13 cellular contexts compared by ENCODE assay signal in genomic region chr1:12171206-12172041, GRCh38. TPM values are rescaled to one million over a fixed set of nuclear protein-coding genes. Genes with fewer than 3 reads are reported as not detected.
DNase-seq lines count a peak whose midpoint lies in the region; ATAC-seq and TF ChIP-seq lines count a peak whose summit lies in the region.
"Had no signal": no experiment of that assay in that cellular context is flagged by ENCODE, and none has a peak within 500 bp of the region (broad histone marks: within the 10 kb centered on the region; RNA-seq: fewer than 3 reads in every experiment).

No MANE protein-coding gene starts in this region.

- peak; percentile 65 for DNase-seq in activated naive CD4-positive, alpha-beta T cell treated with anti-CD3 and anti-CD28 coated beads for 36 hours
- DNase-seq in activated naive CD4-positive, alpha-beta T cell treated with anti-CD3 and anti-CD28 coated beads, Interleukin-2, amount 50 U/mL, for 16 hours: no peak
- no peak for DNase-seq in T-helper 2 cell treated with Interferon-gamma antibody and Interleukin-4, amounts not matched to agents 5 μg/mL and 100 μg/mL, for 36 hours (ENCODE audit: low spot score)
- DNase-seq in esophagus muscularis mucosa (ENCODE audit: extremely low spot score) (no peak), OCI-M2 (lab: John Stamatoyannopoulos, UW; ENCODE audit: unreplicated experiment) (no peak), NK-92 (lab: John Stamatoyannopoulos, UW; ENCODE audit: unreplicated experiment) (no peak)
- DNase-seq: erythroblast, NCI-H1105 treated with DMSO at 0.1 percent for 48 hours, NCI-H510A had no signal

- ATAC-seq in HG02981 (IDR thresholded peaks at IDR 0.05; ENCODE audit: unreplicated experiment): no peak
- ATAC-seq: HCT116 had no signal

- H3K27me3 ChIP-seq in esophagus muscularis mucosa: peaks cover 0 to 43% (median 3%) of the 10 kb centered on the region in 4 donors

- H3K4me1 Mint-ChIP-seq in activated naive CD4-positive, alpha-beta T cell treated with anti-CD3 and anti-CD28 coated beads for 36 hours (ENCODE audit: low read depth): peaks cover 86% of the 10 kb centered on the region
- peaks cover 71% of the 10 kb centered on the region for H3K4me1 Mint-ChIP-seq in T-helper 2 cell treated with Interferon-gamma antibody and Interleukin-4, amounts not matched to agents 5 μg/mL and 100 μg/mL, for 36 hours (ENCODE audit: low read depth)
- H3K4me1 Mint-ChIP-seq in stimulated activated naive CD8-positive, alpha-beta T cell treated with anti-CD3 and anti-CD28 coated beads, Interleukin-15, Interleukin-2, amounts not matched to agents 100 ng/mL and 50 ng/mL, for 24 hours (ENCODE audit: low read depth): peaks cover 87% of the 10 kb centered on the region

- no peak overlapping the region for H3K4me3 ChIP-seq in esophagus muscularis mucosa
- H3K4me3 ChIP-seq: cardiac muscle cell had no signal

- no peak for TF ChIP-seq CTCF in esophagus muscularis mucosa (IDR thresholded peaks at IDR 0.05)

- peaks cover 41% of the 10 kb centered on the region for H3K36me3 Mint-ChIP-seq in activated naive CD4-positive, alpha-beta T cell treated with anti-CD3 and anti-CD28 coated beads for 36 hours (ENCODE audit: low read depth)
- peaks cover 51% of the 10 kb centered on the region for H3K36me3 Mint-ChIP-seq in T-helper 2 cell treated with Interferon-gamma antibody and Interleukin-4, amounts not matched to agents 5 μg/mL and 100 μg/mL, for 36 hours (ENCODE audit: low read depth)
- peaks cover 57% of the 10 kb centered on the region for H3K36me3 Mint-ChIP-seq in stimulated activated naive CD8-positive, alpha-beta T cell treated with anti-CD3 and anti-CD28 coated beads, Interleukin-15, Interleukin-2, amounts not matched to agents 100 ng/mL and 50 ng/mL, for 24 hours (ENCODE audit: low read depth)

- H3K4me1 ChIP-seq in esophagus muscularis mucosa: peaks cover 62 to 88% (median 69%) of the 10 kb centered on the region in 4 donors

- H3K27ac Mint-ChIP-seq in activated naive CD4-positive, alpha-beta T cell treated with anti-CD3 and anti-CD28 coated beads for 36 hours: peak overlapping the region; percentile 96
- H3K27ac Mint-ChIP-seq in T-helper 2 cell treated with Interferon-gamma antibody and Interleukin-4, amounts not matched to agents 5 μg/mL and 100 μg/mL, for 36 hours: peak overlapping the region; percentile 99
- H3K27ac Mint-ChIP-seq in stimulated activated naive CD8-positive, alpha-beta T cell treated with anti-CD3 and anti-CD28 coated beads, Interleukin-15, Interleukin-2, amounts not matched to agents 100 ng/mL and 50 ng/mL, for 24 hours: peak overlapping the region; percentile 87

- peaks cover 0 to 8% (median 4%) of the 10 kb centered on the region in 4 donors for H3K36me3 ChIP-seq in esophagus muscularis mucosa
- H3K36me3 ChIP-seq: cardiac muscle cell had no signal

- no peak for TF ChIP-seq EP300 in esophagus muscularis mucosa (IDR thresholded peaks at IDR 0.05)

- peaks cover 5% of the 10 kb centered on the region for H3K9me3 Mint-ChIP-seq in activated naive CD4-positive, alpha-beta T cell treated with anti-CD3 and anti-CD28 coated beads for 36 hours
- no peaks in the 10 kb centered on the region for H3K9me3 Mint-ChIP-seq in T-helper 2 cell treated with Interferon-gamma antibody and Interleukin-4, amounts not matched to agents 5 μg/mL and 100 μg/mL, for 36 hours
- peaks cover 4% of the 10 kb centered on the region for H3K9me3 Mint-ChIP-seq in stimulated activated naive CD8-positive, alpha-beta T cell treated with anti-CD3 and anti-CD28 coated beads, Interleukin-15, Interleukin-2, amounts not matched to agents 100 ng/mL and 50 ng/mL, for 24 hours

- H3K27me3 Mint-ChIP-seq in activated naive CD4-positive, alpha-beta T cell treated with anti-CD3 and anti-CD28 coated beads for 36 hours (ENCODE audit: low read depth): no peaks in the 10 kb centered on the region
- H3K27me3 Mint-ChIP-seq in T-helper 2 cell treated with Interferon-gamma antibody and Interleukin-4, amounts not matched to agents 5 μg/mL and 100 μg/mL, for 36 hours (ENCODE audit: low read depth): no peaks in the 10 kb centered on the region
- no peaks in the 10 kb centered on the region for H3K27me3 Mint-ChIP-seq in stimulated activated naive CD8-positive, alpha-beta T cell treated with anti-CD3 and anti-CD28 coated beads, Interleukin-15, Interleukin-2, amounts not matched to agents 100 ng/mL and 50 ng/mL, for 24 hours

- no peak for TF ChIP-seq POLR2A in esophagus muscularis mucosa (IDR thresholded peaks at IDR 0.05; ENCODE audit: low read depth)

- intact Hi-C loops in activated naive CD4-positive, alpha-beta T cell treated with anti-CD3 and anti-CD28 coated beads for 36 hours (cut with micrococcal nuclease): loop anchor here (10.0 kb wide), 2 partner anchors 263 to 1533 kb away; partner anchors contain the start of gene PRDM2
- intact Hi-C loops in esophagus muscularis mucosa (cut with DNase I): no loop called here

- CTCF ChIA-PET in activated naive CD4-positive, alpha-beta T cell treated with anti-CD3 and anti-CD28 coated beads for 36 hours (lab: Charles Lee): no interaction called here

- H3K27ac ChIP-seq in esophagus muscularis mucosa (replicated peaks in 1 of 4): peak overlapping the region in 3 of 4 donors; percentile 10 to 68 (median 51)
- H3K27ac ChIP-seq: cardiac muscle cell had no signal

- no peaks in the 10 kb centered on the region for H3K9me3 ChIP-seq in esophagus muscularis mucosa

- WGBS in esophagus muscularis mucosa: 93% methylated on average over 9 of the region's 12 CpGs

- H3K4me3 Mint-ChIP-seq in activated naive CD4-positive, alpha-beta T cell treated with anti-CD3 and anti-CD28 coated beads for 36 hours: peak overlapping the region; percentile 36
- H3K4me3 Mint-ChIP-seq in T-helper 2 cell treated with Interferon-gamma antibody and Interleukin-4, amounts not matched to agents 5 μg/mL and 100 μg/mL, for 36 hours: peak overlapping the region; percentile 79
- peak overlapping the region; percentile 68 for H3K4me3 Mint-ChIP-seq in stimulated activated naive CD8-positive, alpha-beta T cell treated with anti-CD3 and anti-CD28 coated beads, Interleukin-15, Interleukin-2, amounts not matched to agents 100 ng/mL and 50 ng/mL, for 24 hours

RNA-seq across cellular contexts. Expression of gene TNFRSF1B, which starts 4.6 kb away (rescaled TPM):
- 10 to 100 TPM; 69.4 to 75.7 TPM for total RNA-seq in activated naive CD4-positive, alpha-beta T cell treated with anti-CD3 and anti-CD28 coated beads for 36 hours
- total RNA-seq in esophagus muscularis mucosa: 10 to 100 TPM; 15.4 to 55.5 (median 32.4) TPM

RNA-seq across cellular contexts. Expression of gene VPS13D, which starts 58.4 kb away (rescaled TPM):
- 10 to 100 TPM; 20.0 to 23.3 TPM for total RNA-seq in activated naive CD4-positive, alpha-beta T cell treated with anti-CD3 and anti-CD28 coated beads for 36 hours
- total RNA-seq in esophagus muscularis mucosa: 10 to 100 TPM; 67.8 to 93.3 (median 85.4) TPM
